In the genomic region with DNA sequence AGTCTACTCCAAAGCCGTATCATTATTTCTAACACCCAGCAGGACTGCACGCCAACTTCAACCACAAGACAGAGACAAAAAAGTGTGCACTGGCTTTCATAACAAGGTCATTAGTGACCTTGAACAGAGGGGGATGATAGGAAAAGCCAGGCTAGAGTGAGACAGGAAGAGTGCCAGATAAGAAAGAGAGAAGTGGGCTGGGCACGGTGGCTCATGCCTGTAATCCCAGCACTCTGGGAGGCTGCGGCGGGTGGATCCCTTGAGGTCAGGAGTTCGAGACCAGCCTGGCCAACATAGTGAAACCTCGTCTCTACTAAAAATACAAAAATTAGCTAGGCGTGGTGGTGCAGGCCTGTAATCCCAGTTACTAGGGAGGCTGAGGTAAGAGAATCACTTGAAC, we compare ENCODE assay signal across 1 cellular context. TPM values are rescaled to one million over a fixed set of nuclear protein-coding genes. Genes with fewer than 3 reads are reported as not detected.
"Had no signal": no experiment of that assay in that cellular context is flagged by ENCODE, and none has a peak within 500 bp of the region (broad histone marks: within the 10 kb centered on the region; RNA-seq: fewer than 3 reads in every experiment).

No MANE protein-coding gene starts in this region.

RNA-seq across cellular contexts. Expression of gene ADCY5, which starts 38.2 kb away (rescaled TPM):
- total RNA-seq: naive thymus-derived CD8-positive, alpha-beta T cell had no signal
